ENCODE assay signal across 18 cellular contexts in the genomic region with DNA sequence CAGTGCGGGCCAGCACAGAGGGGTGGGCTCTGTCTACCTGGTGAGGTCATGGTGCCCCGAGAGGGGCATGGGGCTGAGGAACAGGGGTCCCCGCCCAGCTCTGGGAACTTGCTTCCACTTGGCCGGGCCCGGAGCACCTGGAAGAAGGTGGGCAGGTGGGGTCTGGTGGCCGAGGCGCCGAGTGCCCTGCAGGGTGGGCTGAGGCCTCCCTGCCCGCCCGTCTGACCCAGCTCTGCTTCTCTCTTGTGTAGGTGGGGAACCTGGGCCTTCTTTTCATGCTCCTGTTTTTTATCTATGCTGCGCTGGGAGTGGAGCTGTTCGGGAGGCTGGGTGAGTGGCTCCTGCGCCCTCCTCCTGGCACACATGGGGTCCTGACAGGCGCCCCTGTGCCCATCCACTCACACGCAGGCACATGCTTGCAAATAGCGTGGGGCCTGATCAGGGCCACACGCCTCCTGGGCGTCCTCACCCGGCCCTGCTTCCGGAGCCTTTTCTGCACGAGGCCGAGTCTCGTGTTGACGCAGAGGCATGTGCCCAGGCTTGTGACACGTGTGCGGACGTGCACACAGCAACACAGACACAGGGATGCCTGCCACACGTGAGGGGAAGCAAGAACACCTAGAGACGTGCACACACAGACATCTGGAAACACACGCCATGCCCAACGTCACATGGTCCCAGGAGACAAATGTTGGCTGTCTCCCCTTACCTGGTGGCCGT. TPM values are rescaled to one million over a fixed set of nuclear protein-coding genes. Genes with fewer than 3 reads are reported as not detected.
DNase-seq lines count a peak whose midpoint lies in the region; TF ChIP-seq lines count a peak whose summit lies in the region.
"Had no signal": no experiment of that assay in that cellular context is flagged by ENCODE, and none has a peak within 500 bp of the region (broad histone marks: within the 10 kb centered on the region; RNA-seq: fewer than 3 reads in every experiment).

No MANE protein-coding gene starts in this region.

- H3K36me3 ChIP-seq in WERI-Rb-1 (peaks cover 93% of the 10 kb centered on the region), GM23248 (ENCODE audit: low read depth) (no peaks in the 10 kb centered on the region)

- H3K9me3 ChIP-seq in WERI-Rb-1 (ENCODE audit: severe bottlenecking) (no peaks in the 10 kb centered on the region), GM23248 (ENCODE audit: low read depth) (no peaks in the 10 kb centered on the region)

- H3K4me2 ChIP-seq in GM23248 (ENCODE audit: unreplicated experiment) = no peak overlapping the region

- H3K27me3 ChIP-seq in WERI-Rb-1 (ENCODE audit: insufficient read depth, low read depth, severe bottlenecking) (no peaks in the 10 kb centered on the region), GM23248 (replicated peaks; ENCODE audit: insufficient read depth) (no peaks in the 10 kb centered on the region)

- DNase-seq in WERI-Rb-1 (no peak), erythroblast (lab: John Stamatoyannopoulos, UW) (no peak), putamen (ENCODE audit: low spot score) (peak; percentile 32), GM23248 (no peak)
- DNase-seq in activated effector memory CD4-positive, alpha-beta T cell treated with anti-CD3 and anti-CD28 coated beads, Interleukin-2, amount 50 U/mL, for 16 hours = no peak
- DNase-seq: C1 segment of cervical spinal cord; CD4-positive, alpha-beta memory T cell; COR-L47; DMS79 treated with DMSO at 0.1 percent for 48 hours; GF-D8; GOT3; HCEC 1CT had no signal

- H3K27ac ChIP-seq in WERI-Rb-1 = peak overlapping the region; percentile 34
- no peak overlapping the region for H3K27ac ChIP-seq in GM23248

- no peaks in the 10 kb centered on the region for H4K20me1 ChIP-seq in GM23248 (ENCODE audit: insufficient read depth)

- no peaks in the 10 kb centered on the region for H3K4me1 ChIP-seq in GM23248 (ENCODE audit: insufficient read depth)

- H2AFZ ChIP-seq in GM23248 = no peak overlapping the region

- H3K9ac ChIP-seq in GM23248 = no peak overlapping the region

- peak; percentile 42 for TF ChIP-seq POLR2A in erythroblast (IDR thresholded peaks at IDR 0.05; ENCODE audit: low read length)

- no peaks in the 10 kb centered on the region for H3F3A ChIP-seq in GM23248 (ENCODE audit: insufficient read depth)

- TF ChIP-seq CTCF in WERI-Rb-1 (IDR thresholded peaks at IDR 0.05; ENCODE audit: low read depth, low read length) = no peak

- in situ Hi-C loops in GM23248 (cut with MboI) = no loop called here

- no peaks in the 10 kb centered on the region for H3K9me2 ChIP-seq in GM23248 (ENCODE audit: insufficient read depth)

- no peak overlapping the region for H3K4me3 ChIP-seq in WERI-Rb-1 (ENCODE audit: low read depth, low read length)
- H3K4me3 ChIP-seq in GM23248 = no peak overlapping the region

- 61 to 65% methylated on average over 27 of the region's 32 CpGs for WGBS in GM23248 (ENCODE audit: low coverage in 1 of 2, low lambda C conversion rate in 2 of 2, missing lambda C conversion rate in 2 of 2), 2 experiments

- no peaks in the 10 kb centered on the region for H3K79me2 ChIP-seq in GM23248 (ENCODE audit: insufficient read depth)

RNA-seq across cellular contexts. Expression of a gene that starts 8.2 kb away (rescaled TPM):
- not detected in 2 replicates for total RNA-seq in GM23248 (2014; rRNA removed; shearing (Covaris generic))
- polyA plus RNA-seq in GM23248 (2016; fragmentation: Nextera tagmentation; extraction: Ambion mirVana) = not detected in 2 replicates
- total RNA-seq: A673; Calu3; CD4-positive, alpha-beta memory T cell; G401 had no signal
- polyA plus RNA-seq: BJ; CD4-positive, alpha-beta memory T cell had no signal

RNA-seq across cellular contexts. Expression of a gene that starts 13.1 kb away (rescaled TPM):
- not detected in 2 replicates for total RNA-seq in GM23248 (2014; rRNA removed; shearing (Covaris generic))
- not detected in 2 replicates for polyA plus RNA-seq in GM23248 (2016; fragmentation: Nextera tagmentation; extraction: Ambion mirVana)
- total RNA-seq: A172; Calu3; CD4-positive, alpha-beta memory T cell; Daoy; G401 had no signal
- polyA plus RNA-seq: BJ; CD4-positive, alpha-beta memory T cell had no signal

RNA-seq across cellular contexts. Expression of a gene that starts 23.7 kb away (rescaled TPM):
- not detected in 2 replicates for total RNA-seq in GM23248 (2014; rRNA removed; shearing (Covaris generic))
- not detected in 2 replicates for polyA plus RNA-seq in GM23248 (2016; fragmentation: Nextera tagmentation; extraction: Ambion mirVana)
- total RNA-seq: Calu3; CD4-positive, alpha-beta memory T cell; Daoy; G401 had no signal
- polyA plus RNA-seq: BJ; CD4-positive, alpha-beta memory T cell had no signal

RNA-seq across cellular contexts. Expression of a gene that starts 39.0 kb away (rescaled TPM):
- total RNA-seq in GM23248 (2014; rRNA removed; shearing (Covaris generic)) = not detected in 2 replicates
- not detected in 2 replicates for polyA plus RNA-seq in GM23248 (2016; fragmentation: Nextera tagmentation; extraction: Ambion mirVana)
- total RNA-seq: A172; Calu3; CD4-positive, alpha-beta memory T cell; Daoy; G401 had no signal
- polyA plus RNA-seq: BJ; CD4-positive, alpha-beta memory T cell had no signal
